In the genomic region with DNA sequence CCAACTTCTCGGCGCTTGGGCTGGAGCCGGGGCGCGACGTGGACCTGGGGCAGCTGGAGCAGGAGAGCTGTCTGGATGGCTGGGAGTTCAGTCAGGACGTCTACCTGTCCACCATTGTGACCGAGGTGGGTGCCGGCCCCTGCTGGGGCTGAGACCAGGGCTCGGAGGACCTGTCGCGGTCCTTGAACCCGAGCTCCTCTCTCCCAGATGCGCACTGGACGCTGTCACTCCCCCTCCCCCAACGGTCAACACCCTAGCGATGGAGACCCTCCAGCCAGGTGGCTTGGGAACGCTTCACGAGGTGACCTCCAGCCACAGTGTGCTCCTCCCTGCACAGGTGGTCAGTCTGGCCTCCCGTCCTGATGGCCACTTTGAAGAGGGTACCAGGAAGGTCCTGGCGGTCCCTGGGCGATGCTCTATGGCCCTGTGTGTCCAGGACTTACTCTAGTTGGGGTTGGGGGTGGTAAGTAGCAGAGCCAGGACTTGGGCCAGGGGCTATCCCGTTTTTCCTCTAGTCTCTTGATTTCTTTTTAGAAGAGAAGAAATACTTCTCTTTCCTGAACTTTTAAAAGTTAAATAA, we compare ENCODE assay signal across 8 cellular contexts. TPM values are rescaled to one million over a fixed set of nuclear protein-coding genes. Genes with fewer than 3 reads are reported as not detected.
DNase-seq lines count a peak whose midpoint lies in the region; ATAC-seq and TF ChIP-seq lines count a peak whose summit lies in the region.

No MANE protein-coding gene starts in this region.

- H3K27me3 Mint-ChIP-seq in Caco-2 (ENCODE audit: insufficient read depth, unreplicated experiment) (no peaks in the 10 kb centered on the region), osteocyte (ENCODE audit: unreplicated experiment) (no peaks in the 10 kb centered on the region)

- H3K36me3 Mint-ChIP-seq in Caco-2 (ENCODE audit: insufficient read depth, unreplicated experiment): peaks cover 14% of the 10 kb centered on the region
- no peaks in the 10 kb centered on the region for H3K36me3 Mint-ChIP-seq in osteocyte (ENCODE audit: unreplicated experiment)

- no peak for DNase-seq in Caco-2
- peak; percentile 76 for DNase-seq in RWPE2 (ENCODE audit: low spot score)
- DNase-seq in fibroblast of mammary gland (ENCODE audit: low read depth): no peak
- no peak for DNase-seq in osteocyte (ENCODE audit: extremely low spot score, unreplicated experiment)

- H3K4me1 ChIP-seq in Caco-2 (peaks cover 37% of the 10 kb centered on the region), RWPE2 (ENCODE audit: insufficient read depth, poor library complexity, severe bottlenecking) (peaks cover 38% of the 10 kb centered on the region)

- H3K36me3 ChIP-seq in Caco-2 (ENCODE audit: control insufficient read depth, insufficient read depth, low read length) (no peaks in the 10 kb centered on the region; the same call in 1 of the 2 replicates), RWPE2 (ENCODE audit: low read depth) (peaks cover 27% of the 10 kb centered on the region)

- H3K4me3 ChIP-seq in Caco-2 (ENCODE audit: low read depth, low read length) (peak overlapping the region; percentile 79), RWPE2 (ENCODE audit: severe bottlenecking) (peak overlapping the region; percentile 59), fibroblast of mammary gland (ENCODE audit: control insufficient read depth, low read depth, low read length) (peak overlapping the region; percentile 57)

- H3K4me1 Mint-ChIP-seq in Caco-2 (ENCODE audit: low read depth, unreplicated experiment) (peaks cover 18% of the 10 kb centered on the region), osteocyte (ENCODE audit: unreplicated experiment) (peaks cover 27% of the 10 kb centered on the region)

- intact Hi-C loops in Caco-2 (cut with micrococcal nuclease; ENCODE audit: unreplicated experiment): loop anchor here (2.0 kb wide), 1 partner anchor 98 kb away; no protein-coding TSS in a partner anchor

- H3K27ac Mint-ChIP-seq in Caco-2 (ENCODE audit: unreplicated experiment) (peak overlapping the region; percentile 85), osteocyte (ENCODE audit: unreplicated experiment) (peak overlapping the region; percentile 27)

- H3K27me3 ChIP-seq in Caco-2 (replicated peaks; ENCODE audit: control insufficient read depth, insufficient read depth, low read length) (no peaks in the 10 kb centered on the region), RWPE2 (ENCODE audit: insufficient read depth, poor library complexity, severe bottlenecking) (no peaks in the 10 kb centered on the region)

- ATAC-seq in RWPE2 (ENCODE audit: low read depth): no peak
- ATAC-seq in HG03025 (IDR thresholded peaks at IDR 0.05; ENCODE audit: low FRiP score, unreplicated experiment): no peak
- no peak for ATAC-seq in HG03565 (IDR thresholded peaks at IDR 0.05; ENCODE audit: unreplicated experiment)
- no peak for ATAC-seq in HG02763 (IDR thresholded peaks at IDR 0.05; ENCODE audit: unreplicated experiment)
- ATAC-seq in HG03442 (IDR thresholded peaks at IDR 0.05; ENCODE audit: unreplicated experiment): no peak

- CTCF ChIA-PET in Caco-2 (lab: Charles Lee): interaction anchor here (1.1 to 2.6 kb wide), 2 partner anchors 12 to 132 kb away, joined by 6 to 9 read pairs; no protein-coding TSS in a partner anchor

- H3K9me3 ChIP-seq in Caco-2 (no peaks in the 10 kb centered on the region), RWPE2 (ENCODE audit: severe bottlenecking) (no peaks in the 10 kb centered on the region)

- H3K4me3 Mint-ChIP-seq in Caco-2 (ENCODE audit: unreplicated experiment) (peak overlapping the region; percentile 79), osteocyte (ENCODE audit: unreplicated experiment) (peak overlapping the region; percentile 76)

- BruUV-seq in Caco-2 (replicated peaks; lab: Mats Ljungman, UMichigan): no TSS peak

- H3K27ac ChIP-seq in RWPE2 (ENCODE audit: poor library complexity, severe bottlenecking): peak overlapping the region; percentile 100

- POLR2A ChIA-PET in Caco-2 (lab: Charles Lee): interaction anchor here (1.1 to 1.9 kb wide), 2 partner anchors 48 to 77 kb away, joined by 3 to 15 read pairs; a partner anchor contains a TSS

- TF ChIP-seq CTCF in Caco-2 (IDR thresholded peaks at IDR 0.05; ENCODE audit: insufficient read depth in 1 of 2, low read depth in 1 of 2, low read length in 1 of 2, severe bottlenecking in 1 of 2, unreplicated experiment in 1 of 2) (no peak), RWPE2 (IDR thresholded peaks at IDR 0.05; ENCODE audit: poor library complexity, severe bottlenecking) (no peak), fibroblast of mammary gland (conservative IDR thresholded peaks at IDR 0.05; ENCODE audit: control insufficient read depth, insufficient read depth, low read depth, low read length) (no peak), osteocyte (IDR thresholded peaks at IDR 0.05) (no peak)

- H3K9me3 Mint-ChIP-seq in Caco-2 (ENCODE audit: unreplicated experiment) (no peaks in the 10 kb centered on the region), osteocyte (ENCODE audit: unreplicated experiment) (no peaks in the 10 kb centered on the region)

RNA-seq across cellular contexts. Expression of a gene that starts 0.8 kb away (rescaled TPM):
- total RNA-seq in Caco-2 (2022) (19.1 and 20.2 TPM in 2 replicates), osteocyte (6.7 and 9.1 TPM in 2 replicates)
